Comparison of ENCODE assay signal across 20 cellular contexts in the genomic region with DNA sequence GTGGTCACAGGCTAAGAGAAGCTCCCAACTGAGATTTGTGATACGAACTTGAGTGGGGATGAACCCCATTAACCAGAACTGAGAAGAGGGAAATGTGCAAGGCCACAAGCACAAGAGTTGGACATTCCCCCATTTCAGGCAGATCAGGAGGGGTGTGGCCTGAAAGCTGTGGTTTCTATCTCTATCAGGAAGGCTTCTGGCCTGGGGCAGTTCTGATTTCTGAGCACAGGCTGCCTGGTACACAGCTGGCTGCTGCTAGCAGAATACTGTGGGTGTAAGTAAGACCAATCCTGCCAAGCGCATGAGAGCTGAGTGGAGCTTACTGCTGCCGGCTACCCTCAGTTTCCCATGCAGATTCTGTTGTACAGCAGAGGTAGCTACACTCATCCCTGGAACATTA.
DNase-seq lines count a peak whose midpoint lies in the region; ATAC-seq, FAIRE-seq and TF ChIP-seq lines count a peak whose summit lies in the region.
"Had no signal": no experiment of that assay in that cellular context is flagged by ENCODE, and none has a peak within 500 bp of the region (broad histone marks: within the 10 kb centered on the region; RNA-seq: fewer than 3 reads in every experiment).

No MANE protein-coding gene starts in this region.

- no peak for TF ChIP-seq EP300 in ovary (IDR thresholded peaks at IDR 0.05)

- H3K9me3 ChIP-seq in ovary, result no peaks in the 10 kb centered on the region
- H3K9me3 ChIP-seq: BE2C had no signal

- H3K4me1 ChIP-seq in foreskin keratinocyte (no peaks in the 10 kb centered on the region), ovary (ENCODE audit: insufficient read depth) (no peaks in the 10 kb centered on the region)
- H3K4me1 ChIP-seq: BE2C had no signal

- no peak overlapping the region for H3K4me3 ChIP-seq in ovary
- H3K4me3 ChIP-seq: GM23248, K562 had no signal

- TF ChIP-seq POLR2A in ovary (IDR thresholded peaks at IDR 0.05), result no peak

- H3K27me3 ChIP-seq in foreskin keratinocyte (no peaks in the 10 kb centered on the region), ovary (no peaks in the 10 kb centered on the region)
- H3K27me3 ChIP-seq: BE2C had no signal

- no peak for FAIRE-seq in HTR-8/SVneo (lab: Jason Lieb, UNC)
- FAIRE-seq: K562 had no signal

- WGBS in ovary, 3 donors, result 61 to 65% (median 62%) methylated on average over 3 of the region's 3 CpGs

- DNase-seq in AG20443 (ENCODE audit: low spot score), result peak; percentile 8
- peak; percentile 48 for DNase-seq in OCI-M1 (lab: John Stamatoyannopoulos, UW)
- DNase-seq in foreskin keratinocyte, result peak in 1 of 2 donors; percentile 43
- no peak for DNase-seq in KG1 (lab: John Stamatoyannopoulos, UW)
- DNase-seq in ovary, result no peak
- no peak for DNase-seq in HTR-8/SVneo (ENCODE audit: insufficient read length, low spot score)
- no peak for DNase-seq in NCI-H1105 treated with DMSO at 0.1 percent for 48 hours (lab: John Stamatoyannopoulos, UW)
- DNase-seq: 8988T; BE2C; Caco-2; CD4-positive, CD25-positive, alpha-beta regulatory T cell; GM23248; MV-4-11; NCI-H1417; NCI-H187; NCI-H2227 treated with DMSO at 0.1 percent for 48 hours; NCI-H510A treated with DMSO at 0.1 percent for 48 hours had no signal

- H3K27ac ChIP-seq in foreskin keratinocyte, result no peak overlapping the region
- no peak overlapping the region for H3K27ac ChIP-seq in ovary
- H3K27ac ChIP-seq: GM23248 had no signal

- no peaks in the 10 kb centered on the region for H3K36me3 ChIP-seq in ovary
- H3K36me3 ChIP-seq: BE2C had no signal

- intact Hi-C loops in ovary (cut with DNase I), result no loop called here

- ATAC-seq in GM19463 (IDR thresholded peaks at IDR 0.05; ENCODE audit: unreplicated experiment) (peak; percentile 74), foreskin keratinocyte (peak; percentile 50)
- ATAC-seq: K562, Panc1 had no signal

- TF ChIP-seq CTCF in foreskin keratinocyte (conservative IDR thresholded peaks at IDR 0.05), result no peak
- TF ChIP-seq CTCF in ovary (IDR thresholded peaks at IDR 0.05), result no peak

Comparison
In these comparisons a context has a peak if more than half of its experiments do, and no peak if none do; other contexts are left out.
1. DNase-seq: peak in AG20443 (single experiment) and OCI-M1 (single experiment); none in KG1 (single experiment), ovary (0 of 5), HTR-8/SVneo (single experiment) and NCI-H1105 treated with DMSO at 0.1 percent for 48 hours (single experiment).